Comparison of ENCODE assay signal across 1 cellular context in the genomic region with DNA sequence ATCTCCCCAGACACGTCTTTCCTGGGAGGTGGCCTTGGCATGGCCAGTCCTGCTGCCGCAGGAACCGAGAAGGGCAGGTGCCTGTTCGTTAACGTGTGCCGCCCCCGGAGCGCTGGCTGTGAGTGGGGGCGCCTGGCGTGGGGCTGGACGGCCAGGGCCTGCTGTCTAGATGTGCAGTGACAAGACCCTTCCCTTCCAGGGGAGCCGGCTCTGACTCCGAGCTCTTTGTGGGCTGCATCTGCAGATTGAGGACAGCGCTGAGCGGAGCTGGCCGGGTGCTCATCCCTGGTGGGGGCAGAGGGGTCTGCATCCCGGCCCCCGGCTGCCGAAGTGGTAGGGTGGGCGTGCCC.
TF ChIP-seq lines count a peak whose summit lies in the region.

No MANE protein-coding gene starts in this region.

TF ChIP-seq in WTC11, 78 proteins besides CTCF, POLR2A, EP300 and RAD21 (continued from another document):
- TF ChIP-seq ZBTB43 (CRISPR knock-in tag; IDR thresholded peaks at IDR 0.05) (no peak), HMGA2 (CRISPR knock-in tag; IDR thresholded peaks at IDR 0.05) (no peak), ZNF219 (CRISPR knock-in tag; IDR thresholded peaks at IDR 0.05; ENCODE audit: borderline replicate concordance) (no peak), TCF7 (CRISPR knock-in tag; IDR thresholded peaks at IDR 0.05; ENCODE audit: low read depth) (no peak), NFE2L1 (CRISPR knock-in tag; IDR thresholded peaks at IDR 0.05) (no peak), ZNF512 (CRISPR knock-in tag; IDR thresholded peaks at IDR 0.05; ENCODE audit: borderline replicate concordance) (no peak), ZNF232 (CRISPR knock-in tag; IDR thresholded peaks at IDR 0.05) (no peak), NR1H2 (CRISPR knock-in tag; IDR thresholded peaks at IDR 0.05) (no peak)
